Comparison of ENCODE assay signal across 21 cellular contexts in genomic region chr10:72763201-72763600, GRCh38.
A peak's percentile ranks its signal among the peaks of the same experiment; 100 is the strongest.
DNase-seq lines count a peak whose midpoint lies in the region; ATAC-seq, FAIRE-seq and TF ChIP-seq lines count a peak whose summit lies in the region.
"Had no signal": no experiment of that assay in that cellular context is flagged by ENCODE, and none has a peak within 500 bp of the region (broad histone marks: within the 10 kb centered on the region; RNA-seq: fewer than 3 reads in every experiment).

No MANE protein-coding gene starts in this region.

- peaks cover 21% of the 10 kb centered on the region for H3K36me3 Mint-ChIP-seq in HFFc6 (ENCODE audit: low read depth)
- peaks cover 4% of the 10 kb centered on the region for H3K36me3 Mint-ChIP-seq in astrocyte (ENCODE audit: low read depth, unreplicated experiment)

- H3K79me2 ChIP-seq in astrocyte (ENCODE audit: insufficient read depth, low read length) (peaks cover 27% of the 10 kb centered on the region), osteoblast (ENCODE audit: insufficient read depth, low read length) (peaks cover 5% of the 10 kb centered on the region)

- DNase-seq in HFFc6 (no peak), astrocyte (ENCODE audit: low read depth) (no peak), osteoblast (ENCODE audit: insufficient read length, low spot score, missing footprints) (no peak), NCI-H2196 (lab: John Stamatoyannopoulos, UW; ENCODE audit: unreplicated experiment) (no peak), cardiac septum (ENCODE audit: low spot score) (no peak)
- DNase-seq: ACHN; C1 segment of cervical spinal cord; CD8-positive, alpha-beta memory T cell; DMS79; NCI-H1417; NCI-H187; NCI-H2107; NCI-H2227 treated with DMSO at 0.1 percent for 48 hours; NCI-H524; NCI-H82; SJCRH30; SW 1271 had no signal

- no peak for ATAC-seq in HG02884 (IDR thresholded peaks at IDR 0.05; ENCODE audit: unreplicated experiment)
- no peak for ATAC-seq in HG03097 (IDR thresholded peaks at IDR 0.05; ENCODE audit: low FRiP score, unreplicated experiment)
- ATAC-seq: K562 had no signal

- H3K4me3 Mint-ChIP-seq in HFFc6 (no peak overlapping the region), astrocyte (ENCODE audit: unreplicated experiment) (no peak overlapping the region)
- H3K4me3 Mint-ChIP-seq: CD8-positive, alpha-beta memory T cell had no signal

- H3K27me3 ChIP-seq in astrocyte (ENCODE audit: insufficient read depth, low read length) = no peaks in the 10 kb centered on the region
- H3K27me3 ChIP-seq in osteoblast (ENCODE audit: insufficient read depth, low read length) = no peaks in the 10 kb centered on the region
- H3K27me3 ChIP-seq: SJCRH30 had no signal

- no peak overlapping the region for H3K27ac ChIP-seq in astrocyte (ENCODE audit: low read depth, low read length)
- peak overlapping the region; percentile 45 for H3K27ac ChIP-seq in osteoblast (ENCODE audit: low read depth, low read length)
- H3K27ac ChIP-seq: SJCRH30 had no signal

- H3K4me3 ChIP-seq in astrocyte (ENCODE audit: insufficient read depth, low read depth, low read length) (no peak overlapping the region), osteoblast (ENCODE audit: insufficient read depth, low read length) (no peak overlapping the region)
- H3K4me3 ChIP-seq: HAP-1, K562, SJCRH30 had no signal

- H3K4me1 ChIP-seq in astrocyte (ENCODE audit: insufficient read depth, low read length) (peaks cover 11% of the 10 kb centered on the region), osteoblast (ENCODE audit: insufficient read depth, low read length) (peaks cover 26% of the 10 kb centered on the region)
- H3K4me1 ChIP-seq: HAP-1 had no signal

- H3K36me3 ChIP-seq in astrocyte (ENCODE audit: insufficient read depth, low read length) (no peaks in the 10 kb centered on the region), osteoblast (ENCODE audit: insufficient read depth, low read length) (no peaks in the 10 kb centered on the region)
- H3K36me3 ChIP-seq: HAP-1 had no signal

- no peaks in the 10 kb centered on the region for H3K9me3 ChIP-seq in astrocyte (ENCODE audit: insufficient read depth, low read depth, low read length)
- H3K9me3 ChIP-seq in osteoblast (ENCODE audit: low read depth, low read length) = no peaks in the 10 kb centered on the region
- H3K9me3 ChIP-seq: HAP-1 had no signal

- no peak overlapping the region for H2AFZ ChIP-seq in astrocyte (ENCODE audit: low read depth, low read length)
- H2AFZ ChIP-seq in osteoblast (ENCODE audit: low read length) = no peak overlapping the region

- H3K4me2 ChIP-seq in astrocyte (ENCODE audit: low read length) = no peak overlapping the region
- H3K4me2 ChIP-seq in osteoblast (ENCODE audit: insufficient read depth, low read length) = no peak overlapping the region

- H4K20me1 ChIP-seq in astrocyte (ENCODE audit: insufficient read depth, low read length) (no peaks in the 10 kb centered on the region), osteoblast (ENCODE audit: insufficient read depth, low read length) (no peaks in the 10 kb centered on the region)

- no peak for FAIRE-seq in astrocyte (lab: Jason Lieb, UNC)
- FAIRE-seq: K562 had no signal

- no peak overlapping the region for H3K9ac ChIP-seq in astrocyte (ENCODE audit: low read length)

- H3K27ac Mint-ChIP-seq in HFFc6 (peak overlapping the region; percentile 78), astrocyte (ENCODE audit: unreplicated experiment) (peak overlapping the region; percentile 83)
- H3K27ac Mint-ChIP-seq: CD8-positive, alpha-beta memory T cell had no signal

- H3K27me3 Mint-ChIP-seq in HFFc6 (ENCODE audit: insufficient read depth) = no peaks in the 10 kb centered on the region
- no peaks in the 10 kb centered on the region for H3K27me3 Mint-ChIP-seq in astrocyte (ENCODE audit: low read depth, unreplicated experiment)
- H3K27me3 Mint-ChIP-seq: CD8-positive, alpha-beta memory T cell had no signal

- TF ChIP-seq CTCF in HFFc6 (IDR thresholded peaks at IDR 0.05) = no peak
- no peak for TF ChIP-seq CTCF in astrocyte (IDR thresholded peaks at IDR 0.05; ENCODE audit: insufficient read depth, low read depth, low read length)
- no peak for TF ChIP-seq CTCF in osteoblast (IDR thresholded peaks at IDR 0.05; ENCODE audit: extremely low read depth, low read depth, low read length)

- H3K9me3 Mint-ChIP-seq in HFFc6 (peaks cover 6% of the 10 kb centered on the region), astrocyte (ENCODE audit: unreplicated experiment) (peaks cover 1% of the 10 kb centered on the region)

- intact Hi-C loops in cardiac septum (cut with DNase I) = no loop called here

- H3K4me1 Mint-ChIP-seq in HFFc6 (ENCODE audit: low read depth) = peaks cover 49% of the 10 kb centered on the region
- peaks cover 19% of the 10 kb centered on the region for H3K4me1 Mint-ChIP-seq in astrocyte (ENCODE audit: low read depth, unreplicated experiment)
